Comparison of ENCODE assay signal across 10 cellular contexts in the genomic region with DNA sequence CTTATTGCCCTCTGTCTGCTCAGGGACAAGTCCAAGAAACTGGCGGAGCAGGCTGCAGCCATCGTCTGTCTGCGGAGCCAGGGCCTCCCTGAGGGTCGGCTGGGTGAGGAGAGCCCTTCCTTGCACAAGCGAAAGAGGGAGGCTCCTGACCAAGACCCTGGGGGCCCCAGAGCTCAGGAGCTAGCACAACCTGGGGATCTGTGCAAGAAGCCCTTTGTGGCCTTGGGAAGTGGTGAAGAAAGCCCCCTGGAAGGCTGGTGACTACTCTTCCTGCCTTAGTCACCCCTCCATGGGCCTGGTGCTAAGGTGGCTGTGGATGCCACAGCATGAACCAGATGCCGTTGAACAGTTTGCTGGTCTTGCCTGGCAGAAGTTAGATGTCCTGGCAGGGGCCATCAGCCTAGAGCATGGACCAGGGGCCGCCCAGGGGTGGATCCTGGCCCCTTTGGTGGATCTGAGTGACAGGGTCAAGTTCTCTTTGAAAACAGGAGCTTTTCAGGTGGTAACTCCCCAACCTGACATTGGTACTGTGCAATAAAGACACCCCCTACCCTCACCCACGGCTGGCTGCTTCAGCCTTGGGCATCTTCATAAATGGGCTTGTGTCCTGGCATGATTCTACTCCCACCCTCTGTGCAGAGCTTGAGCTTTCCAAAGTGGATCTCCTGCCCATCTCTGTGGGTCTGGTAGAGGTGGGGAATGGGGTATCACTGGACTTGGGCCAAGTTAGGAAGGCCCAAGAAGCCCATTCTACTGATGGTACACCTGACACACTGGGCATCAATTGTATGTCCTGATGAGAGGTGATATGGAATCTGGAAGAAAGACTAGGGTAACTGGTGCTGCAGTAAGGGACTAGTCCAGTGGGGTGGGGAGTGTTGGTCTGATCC. TPM values are rescaled to one million over a fixed set of nuclear protein-coding genes. Genes with fewer than 3 reads are reported as not detected.
DNase-seq lines count a peak whose midpoint lies in the region; ATAC-seq and TF ChIP-seq lines count a peak whose summit lies in the region.
"Had no signal": no experiment of that assay in that cellular context is flagged by ENCODE, and none has a peak within 500 bp of the region (broad histone marks: within the 10 kb centered on the region; RNA-seq: fewer than 3 reads in every experiment).

No MANE protein-coding gene starts in this region.

- 93 to 95% methylated on average over 6 to 7 of the region's 8 CpGs for WGBS in thyroid gland, 2 donors
- WGBS in body of pancreas, 2 donors: 90 to 93% methylated on average over 7 to 8 of the region's 8 CpGs

- CTCF ChIA-PET in activated naive CD4-positive, alpha-beta T cell treated with anti-CD3 and anti-CD28 coated beads, Interleukin-2, amount 10 ng/mL, durations not matched to agents 7 days and 5 days (lab: Charles Lee): interaction anchor here (1.1 to 2.1 kb wide), 2 partner anchors 9 to 90 kb away, joined by 3 to 12 read pairs; no protein-coding TSS in a partner anchor
- CTCF ChIA-PET in naive thymus-derived CD4-positive, alpha-beta T cell (lab: Charles Lee): interaction anchor here (2.9 to 6.8 kb wide), 2 partner anchors 8 to 15 kb away, joined by 13 to 57 read pairs; no protein-coding TSS in a partner anchor

- intact Hi-C loops in naive thymus-derived CD4-positive, alpha-beta T cell (cut with micrococcal nuclease): loop anchor here (1.0 kb wide), 1 partner anchor 9 kb away; no protein-coding TSS in a partner anchor
- intact Hi-C loops in thyroid gland (cut with DNase I) (no loop called here), body of pancreas (cut with DNase I) (no loop called here)

- peak overlapping the region; percentile 40 for H3K4me3 ChIP-seq in naive thymus-derived CD4-positive, alpha-beta T cell (ENCODE audit: low read length)
- H3K4me3 ChIP-seq in thyroid gland (replicated peaks in 1 of 3): no peak overlapping the region
- no peak overlapping the region for H3K4me3 ChIP-seq in body of pancreas
- H3K4me3 ChIP-seq in SJCRH30: no peak overlapping the region

- ATAC-seq in naive thymus-derived CD4-positive, alpha-beta T cell: no peak
- ATAC-seq in body of pancreas (no peak), HG02840 (IDR thresholded peaks at IDR 0.05; ENCODE audit: low FRiP score, unreplicated experiment) (no peak)

- H3K27ac ChIP-seq in angular gyrus (ENCODE audit: low read depth, low read length) (peak overlapping the region; percentile 87), thyroid gland (peak overlapping the region in 2 of 3 donors; percentile 90 to 95), body of pancreas (peak overlapping the region in 2 of 4 donors; percentile 0 to 66), SJCRH30 (no peak overlapping the region)
- H3K27ac ChIP-seq in naive thymus-derived CD4-positive, alpha-beta T cell (ENCODE audit: low read depth, low read length): peak overlapping the region; percentile 76

- TF ChIP-seq CTCF in thyroid gland (IDR thresholded peaks at IDR 0.05) (no peak), body of pancreas (IDR thresholded peaks at IDR 0.05) (no peak)

- no peak for DNase-seq in activated naive CD4-positive, alpha-beta T cell treated with anti-CD3 and anti-CD28 coated beads, Interleukin-2, amount 10 ng/mL, durations not matched to agents 7 days and 5 days
- no peak for DNase-seq in activated naive CD4-positive, alpha-beta T cell treated with anti-CD3 and anti-CD28 coated beads, Interleukin-2, amount 50 U/mL, for 16 hours
- peak in 1 of 9 donors; percentile 25 for DNase-seq in naive thymus-derived CD4-positive, alpha-beta T cell
- DNase-seq in thyroid gland: no peak
- no peak for DNase-seq in body of pancreas
- no peak for DNase-seq in SJCRH30
- DNase-seq: mammary epithelial cell, NCI-H1105 had no signal

- H3K36me3 Mint-ChIP-seq in activated naive CD4-positive, alpha-beta T cell treated with anti-CD3 and anti-CD28 coated beads, Interleukin-2, amount 10 ng/mL, durations not matched to agents 7 days and 5 days: peaks cover 64% of the 10 kb centered on the region
- peaks cover 7 to 38% (median 19%) of the 10 kb centered on the region in 5 donors for H3K36me3 Mint-ChIP-seq in naive thymus-derived CD4-positive, alpha-beta T cell

- TF ChIP-seq POLR2A in thyroid gland (IDR thresholded peaks at IDR 0.05): no peak
- TF ChIP-seq POLR2A in body of pancreas (IDR thresholded peaks at IDR 0.05): no peak

- POLR2A ChIA-PET in naive thymus-derived CD4-positive, alpha-beta T cell (lab: Charles Lee): interaction anchor here (0.6 to 12.7 kb wide), 7 partner anchors 11 to 339 kb away, joined by 3 to 300 read pairs (median 5); no protein-coding TSS in a partner anchor

- peaks cover 90% of the 10 kb centered on the region for H3K4me1 Mint-ChIP-seq in activated naive CD4-positive, alpha-beta T cell treated with anti-CD3 and anti-CD28 coated beads, Interleukin-2, amount 10 ng/mL, durations not matched to agents 7 days and 5 days
- peaks cover 75 to 93% (median 88%) of the 10 kb centered on the region in 7 donors for H3K4me1 Mint-ChIP-seq in naive thymus-derived CD4-positive, alpha-beta T cell

- no peaks in the 10 kb centered on the region for H3K9me3 Mint-ChIP-seq in activated naive CD4-positive, alpha-beta T cell treated with anti-CD3 and anti-CD28 coated beads, Interleukin-2, amount 10 ng/mL, durations not matched to agents 7 days and 5 days
- no peaks in the 10 kb centered on the region for H3K9me3 Mint-ChIP-seq in naive thymus-derived CD4-positive, alpha-beta T cell

- H3K27ac Mint-ChIP-seq in activated naive CD4-positive, alpha-beta T cell treated with anti-CD3 and anti-CD28 coated beads, Interleukin-2, amount 10 ng/mL, durations not matched to agents 7 days and 5 days: peak overlapping the region; percentile 97
- H3K27ac Mint-ChIP-seq in naive thymus-derived CD4-positive, alpha-beta T cell: peak overlapping the region; percentile 85 to 95 (median 93)

- peaks cover 86 to 88% of the 10 kb centered on the region in 2 donors for H3K4me1 ChIP-seq in naive thymus-derived CD4-positive, alpha-beta T cell (ENCODE audit: control insufficient read depth in 2 of 2, insufficient read depth in 2 of 2, low read length in 2 of 2)
- H3K4me1 ChIP-seq in thyroid gland (peaks cover 38 to 54% of the 10 kb centered on the region in 2 donors), body of pancreas (peaks cover 12% of the 10 kb centered on the region), SJCRH30 (no peaks in the 10 kb centered on the region)

- no peaks in the 10 kb centered on the region for H3K27me3 Mint-ChIP-seq in activated naive CD4-positive, alpha-beta T cell treated with anti-CD3 and anti-CD28 coated beads, Interleukin-2, amount 10 ng/mL, durations not matched to agents 7 days and 5 days
- no peaks in the 10 kb centered on the region for H3K27me3 Mint-ChIP-seq in naive thymus-derived CD4-positive, alpha-beta T cell

- H3K9me3 ChIP-seq in naive thymus-derived CD4-positive, alpha-beta T cell (ENCODE audit: control insufficient read depth in 2 of 3, low read length in 3 of 3): no peaks in the 10 kb centered on the region
- H3K9me3 ChIP-seq in thyroid gland (no peaks in the 10 kb centered on the region), body of pancreas (no peaks in the 10 kb centered on the region), SJCRH30 (replicated peaks) (no peaks in the 10 kb centered on the region)

- H3K27me3 ChIP-seq in naive thymus-derived CD4-positive, alpha-beta T cell (ENCODE audit: control insufficient read depth in 2 of 2, insufficient read depth in 2 of 2, low read length in 2 of 2): no peaks in the 10 kb centered on the region
- H3K27me3 ChIP-seq in thyroid gland (no peaks in the 10 kb centered on the region), body of pancreas (no peaks in the 10 kb centered on the region), SJCRH30 (no peaks in the 10 kb centered on the region)

- H3K4me3 Mint-ChIP-seq in activated naive CD4-positive, alpha-beta T cell treated with anti-CD3 and anti-CD28 coated beads, Interleukin-2, amount 10 ng/mL, durations not matched to agents 7 days and 5 days: peak overlapping the region; percentile 55
- peak overlapping the region; percentile 55 to 86 (median 80) for H3K4me3 Mint-ChIP-seq in naive thymus-derived CD4-positive, alpha-beta T cell

- peaks cover 0 to 7% (median 0%) of the 10 kb centered on the region in 3 experiments for H3K36me3 ChIP-seq in naive thymus-derived CD4-positive, alpha-beta T cell (ENCODE audit: control insufficient read depth in 2 of 3, insufficient read depth in 3 of 3, low read length in 3 of 3)
- H3K36me3 ChIP-seq in thyroid gland (peaks cover 0 to 3% of the 10 kb centered on the region in 2 donors), body of pancreas (replicated peaks in 1 of 2; ENCODE audit: insufficient read depth in 1 of 2, low read depth in 2 of 2) (peaks cover 0 to 2% of the 10 kb centered on the region in 2 donors), SJCRH30 (no peaks in the 10 kb centered on the region)

RNA-seq across cellular contexts. Expression of a gene that starts 6.2 kb away (rescaled TPM):
- 100 to 1,000 TPM; 120 to 151 (median 147) TPM for total RNA-seq in naive thymus-derived CD4-positive, alpha-beta T cell
- polyA plus RNA-seq in naive thymus-derived CD4-positive, alpha-beta T cell: 100 to 1,000 TPM in 1 of 2 donors, 10 to 100 TPM in 1; 75.8 to 109 TPM
- total RNA-seq in thyroid gland (100 to 1,000 TPM in 1 of 4 donors, 10 to 100 TPM in 3; 67.7 to 107 (median 71.7) TPM), body of pancreas (10 to 100 TPM; 15.5 to 19.5 TPM)
- 52.7 and 53.9 TPM in 2 replicates for total RNA-seq in SJCRH30 (2014; rRNA removed; shearing (Covaris generic))

RNA-seq across cellular contexts. Expression of a gene that starts 55.9 kb away (rescaled TPM):
- 10 to 100 TPM; 13.6 to 25.9 (median 18.3) TPM for total RNA-seq in naive thymus-derived CD4-positive, alpha-beta T cell
- 10 to 100 TPM in 1 of 2 donors, 1 to 10 TPM in 1; 8.7 to 13.7 TPM for polyA plus RNA-seq in naive thymus-derived CD4-positive, alpha-beta T cell
- total RNA-seq in thyroid gland (10 to 100 TPM; 10.0 to 14.1 (median 12.9) TPM), body of pancreas (1 to 10 TPM; 3.1 to 3.6 TPM)
- 8.6 and 9.0 TPM in 2 replicates for total RNA-seq in SJCRH30 (2014; rRNA removed; shearing (Covaris generic))

RNA-seq across cellular contexts. Expression of a gene that starts 55.9 kb away (rescaled TPM):
- total RNA-seq in naive thymus-derived CD4-positive, alpha-beta T cell: 10 to 100 TPM; 15.5 to 19.9 (median 19.1) TPM
- polyA plus RNA-seq in naive thymus-derived CD4-positive, alpha-beta T cell: 10 to 100 TPM; 52.1 to 67.7 TPM
- total RNA-seq in thyroid gland: 10 to 100 TPM in 1 of 4 donors, 1 to 10 TPM in 3; 4.2 to 10.0 (median 6.6) TPM
- total RNA-seq in body of pancreas: 10 to 100 TPM in 1 of 2 donors, 1 to 10 TPM in 1; 3.4 to 13.2 TPM
- total RNA-seq in SJCRH30 (2014; rRNA removed; shearing (Covaris generic)): 9.4 and 9.9 TPM in 2 replicates

Comparison
In these comparisons a context has a peak if more than half of its experiments do, and no peak if none do; other contexts are left out.
1. intact Hi-C loops: an anchor here in naive thymus-derived CD4-positive, alpha-beta T cell (1.0 kb wide); none called in thyroid gland and body of pancreas.